13 cellular contexts compared by ENCODE assay signal in genomic region chr2:62423235-62423634, GRCh38.
A peak's percentile ranks its signal among the peaks of the same experiment; 100 is the strongest.
DNase-seq lines count a peak whose midpoint lies in the region; ATAC-seq and TF ChIP-seq lines count a peak whose summit lies in the region.
"Had no signal": no experiment of that assay in that cellular context is flagged by ENCODE, and none has a peak within 500 bp of the region (broad histone marks: within the 10 kb centered on the region; RNA-seq: fewer than 3 reads in every experiment).

No MANE protein-coding gene starts in this region.

- H3K27me3 ChIP-seq in PC-9 (ENCODE audit: insufficient read depth, low read depth): no peaks in the 10 kb centered on the region

- no peak for ATAC-seq in HG03159 (IDR thresholded peaks at IDR 0.05; ENCODE audit: unreplicated experiment)
- ATAC-seq: effector memory CD8-positive, alpha-beta T cell had no signal

- CTCF ChIA-PET in PC-9 (lab: Charles Lee): no interaction called here
- CTCF ChIA-PET in activated CD4-positive, alpha-beta memory T cell treated with anti-CD3 and anti-CD28 coated beads, Interleukin-2, amount 10 ng/mL, durations not matched to agents 7 days and 5 days (lab: Charles Lee): no interaction called here

- H3K4me2 ChIP-seq in PC-9: no peak overlapping the region

- no peaks in the 10 kb centered on the region for H3K9me2 ChIP-seq in PC-9 (ENCODE audit: insufficient read depth)

- no peaks in the 10 kb centered on the region for H3K9me3 ChIP-seq in PC-9 (ENCODE audit: insufficient read depth, low read depth)

- no peaks in the 10 kb centered on the region for H3K4me1 Mint-ChIP-seq in osteocyte (ENCODE audit: unreplicated experiment)
- no peaks in the 10 kb centered on the region for H3K4me1 Mint-ChIP-seq in activated CD4-positive, alpha-beta memory T cell treated with anti-CD3 and anti-CD28 coated beads, Interleukin-2, amount 10 ng/mL, durations not matched to agents 7 days and 5 days

- TF ChIP-seq CTCF in GM12872 (IDR thresholded peaks at IDR 0.05; ENCODE audit: insufficient read depth, low read depth, low read length) (0 out of 3 replicates have a peak, but pooled peaks have one; percentile 12), PC-9 (conservative IDR thresholded peaks at IDR 0.05) (peak; percentile 38; the same call in 1 of the 2 replicates), epithelial cell of proximal tubule (conservative IDR thresholded peaks at IDR 0.05; ENCODE audit: low read depth, low read length) (peak; percentile 20), osteocyte (IDR thresholded peaks at IDR 0.05) (peak; percentile 7)

- no peak overlapping the region for H3K4me3 Mint-ChIP-seq in osteocyte (ENCODE audit: unreplicated experiment)
- no peak overlapping the region for H3K4me3 Mint-ChIP-seq in activated CD4-positive, alpha-beta memory T cell treated with anti-CD3 and anti-CD28 coated beads, Interleukin-2, amount 10 ng/mL, durations not matched to agents 7 days and 5 days
- H3K4me3 Mint-ChIP-seq: effector memory CD8-positive, alpha-beta T cell had no signal

- peaks cover 4% of the 10 kb centered on the region; the same call in 1 of the 2 replicates for H3K4me1 ChIP-seq in PC-9 (replicated peaks; ENCODE audit: insufficient read depth)

- H3F3A ChIP-seq in PC-9 (ENCODE audit: insufficient read depth, low read depth): no peaks in the 10 kb centered on the region

- H3K79me2 ChIP-seq in PC-9 (ENCODE audit: low read depth): no peaks in the 10 kb centered on the region

- peaks cover 27% of the 10 kb centered on the region for H3K9me3 Mint-ChIP-seq in osteocyte (ENCODE audit: unreplicated experiment)
- peaks cover 2% of the 10 kb centered on the region for H3K9me3 Mint-ChIP-seq in activated CD4-positive, alpha-beta memory T cell treated with anti-CD3 and anti-CD28 coated beads, Interleukin-2, amount 10 ng/mL, durations not matched to agents 7 days and 5 days
- H3K9me3 Mint-ChIP-seq: effector memory CD8-positive, alpha-beta T cell had no signal

- H3K27ac Mint-ChIP-seq in osteocyte (ENCODE audit: unreplicated experiment): no peak overlapping the region
- no peak overlapping the region for H3K27ac Mint-ChIP-seq in activated CD4-positive, alpha-beta memory T cell treated with anti-CD3 and anti-CD28 coated beads, Interleukin-2, amount 10 ng/mL, durations not matched to agents 7 days and 5 days
- H3K27ac Mint-ChIP-seq: effector memory CD8-positive, alpha-beta T cell had no signal

- no peak overlapping the region for H3K27ac ChIP-seq in PC-9

- DNase-seq in PC-9 (no peak), epithelial cell of proximal tubule (ENCODE audit: low read depth) (no peak), osteocyte (ENCODE audit: extremely low spot score, unreplicated experiment) (peak; percentile 64), NCI-H1105 treated with DMSO at 0.1 percent for 48 hours (lab: John Stamatoyannopoulos, UW) (no peak), NCI-H524 treated with DMSO at 0.1 percent for 48 hours (lab: John Stamatoyannopoulos, UW) (no peak)
- DNase-seq in activated CD4-positive, alpha-beta memory T cell treated with anti-CD3 and anti-CD28 coated beads, Interleukin-2, amount 10 ng/mL, durations not matched to agents 7 days and 5 days: no peak
- DNase-seq: activated CD4-positive, alpha-beta T cell treated with anti-CD3 and anti-CD28 coated beads for 48 hours; activated naive CD4-positive, alpha-beta T cell; effector memory CD8-positive, alpha-beta T cell; NCI-H187; SHP77 treated with DMSO at 0.1 percent for 48 hours had no signal

- no TSS peak for BruUV-seq in PC-9 (replicated peaks; lab: Mats Ljungman, UMichigan)

- H3K36me3 Mint-ChIP-seq in osteocyte (ENCODE audit: unreplicated experiment): no peaks in the 10 kb centered on the region
- H3K36me3 Mint-ChIP-seq in activated CD4-positive, alpha-beta memory T cell treated with anti-CD3 and anti-CD28 coated beads, Interleukin-2, amount 10 ng/mL, durations not matched to agents 7 days and 5 days (ENCODE audit: low read depth): no peaks in the 10 kb centered on the region

- no peak overlapping the region for H2AFZ ChIP-seq in PC-9

- H3K4me3 ChIP-seq in PC-9 (no peak overlapping the region), epithelial cell of proximal tubule (ENCODE audit: low read depth, low read length) (no peak overlapping the region)

- no peaks in the 10 kb centered on the region for H4K20me1 ChIP-seq in PC-9 (ENCODE audit: insufficient read depth)

- intact Hi-C loops in PC-9 (cut with micrococcal nuclease; ENCODE audit: unreplicated experiment): no loop called here

- H3K36me3 ChIP-seq in PC-9 (ENCODE audit: low read depth): no peaks in the 10 kb centered on the region

- POLR2A ChIA-PET in PC-9 (lab: Charles Lee; ENCODE audit: unreplicated experiment): no interaction called here
- POLR2A ChIA-PET in activated CD4-positive, alpha-beta memory T cell treated with anti-CD3 and anti-CD28 coated beads, Interleukin-2, amount 10 ng/mL, durations not matched to agents 7 days and 5 days (lab: Charles Lee): no interaction called here

- peaks cover 39% of the 10 kb centered on the region for H3K27me3 Mint-ChIP-seq in osteocyte (ENCODE audit: unreplicated experiment)
- peaks cover 23% of the 10 kb centered on the region for H3K27me3 Mint-ChIP-seq in activated CD4-positive, alpha-beta memory T cell treated with anti-CD3 and anti-CD28 coated beads, Interleukin-2, amount 10 ng/mL, durations not matched to agents 7 days and 5 days
- H3K27me3 Mint-ChIP-seq: effector memory CD8-positive, alpha-beta T cell had no signal
